ENCODE assay signal across 22 cellular contexts in the genomic region with DNA sequence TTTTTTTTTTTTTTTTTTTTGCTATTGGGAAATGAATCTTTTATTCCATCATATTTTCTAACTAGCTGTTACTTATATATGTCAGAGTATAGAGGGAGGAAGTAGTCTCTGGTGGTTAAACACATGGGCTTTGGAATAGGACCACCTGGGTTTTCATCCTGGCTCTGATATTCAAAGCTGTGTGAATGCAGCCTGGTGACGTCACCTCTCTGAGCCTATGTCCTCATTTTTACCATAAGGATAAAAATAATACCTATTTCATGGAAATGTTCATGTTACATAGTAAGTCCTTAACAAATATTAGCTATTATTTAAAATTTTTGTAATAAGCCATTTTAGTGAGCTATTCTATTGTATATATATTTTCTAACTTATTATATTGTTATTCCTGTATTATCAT. TPM values are rescaled to one million over a fixed set of nuclear protein-coding genes. Genes with fewer than 3 reads are reported as not detected.
A peak's percentile ranks its signal among the peaks of the same experiment; 100 is the strongest.
DNase-seq lines count a peak whose midpoint lies in the region; ATAC-seq, FAIRE-seq and TF ChIP-seq lines count a peak whose summit lies in the region.
"Had no signal": no experiment of that assay in that cellular context is flagged by ENCODE, and none has a peak within 500 bp of the region (broad histone marks: within the 10 kb centered on the region; RNA-seq: fewer than 3 reads in every experiment).

No MANE protein-coding gene starts in this region.

- FAIRE-seq in HepG2 (lab: Jason Lieb, UNC): no peak
- FAIRE-seq in GM12878 (lab: Jason Lieb, UNC): no peak
- FAIRE-seq in kidney (lab: Jason Lieb, UNC): peak; percentile 38
- FAIRE-seq: A549, GM19239 had no signal

- in situ Hi-C loops in HepG2 (cut with HindIII; ENCODE audit: extremely low pct_ligation_motif_present, low pct_unique_long_range_greater_than_20kb) (no loop called here), GM12878 (cut with MboI) (no loop called here)

- POLR2A ChIA-PET in HepG2 (lab: Yijun Ruan, JAX) (no interaction called here), GM12878 (lab: Charles Lee) (interaction anchor here (1.2 kb wide), 1 partner anchor 119 kb away, joined by 10 read pairs; no protein-coding TSS in a partner anchor)

- H3K4me1 Mint-ChIP-seq in activated T-cell treated with anti-CD3 and anti-CD28 coated beads, Interleukin-2, amount 50 U/mL, for 24 hours (ENCODE audit: low read depth): no peaks in the 10 kb centered on the region
- H3K4me1 Mint-ChIP-seq: CD14-positive monocyte; CD8-positive, alpha-beta memory T cell; GM23338; H9 had no signal

- H3K9me3 Mint-ChIP-seq in activated T-cell treated with anti-CD3 and anti-CD28 coated beads, Interleukin-2, amount 50 U/mL, for 24 hours: no peaks in the 10 kb centered on the region
- H3K9me3 Mint-ChIP-seq: CD4-positive, alpha-beta T cell; GM23338; H9 had no signal

- H4K20me1 ChIP-seq in HepG2 (ENCODE audit: insufficient read depth, low read length): no peaks in the 10 kb centered on the region
- no peaks in the 10 kb centered on the region for H4K20me1 ChIP-seq in GM12878 (ENCODE audit: control insufficient read depth, insufficient read depth)
- H4K20me1 ChIP-seq: BLaER1 treated with 17β-estradiol and CSF1 and Interleukin-3, amounts not matched to agents 10 nM and 100 nM had no signal

- TF ChIP-seq CTCF in HepG2 (CRISPR knock-in tag; IDR thresholded peaks at IDR 0.05) (no peak), right lobe of liver (IDR thresholded peaks at IDR 0.05) (no peak), GM12878 (IDR thresholded peaks at IDR 0.05 in 2 of 3, conservative IDR thresholded peaks at IDR 0.05 in 1 of 3; ENCODE audit: control insufficient read depth in 2 of 3, extremely low read depth in 1 of 3, insufficient read depth in 1 of 3, low read depth in 3 of 3, low read length in 3 of 3) (no peak), kidney (IDR thresholded peaks at IDR 0.05; ENCODE audit: borderline replicate concordance, extremely low read depth, insufficient read depth) (no peak)

- CTCF ChIA-PET in HepG2 (lab: Yijun Ruan, JAX; ENCODE audit: low intra/inter-chr PET ratio, low total read pairs): no interaction called here
- CTCF ChIA-PET in GM12878 (lab: Yijun Ruan, JAX): interaction anchor here (0.9 to 3.2 kb wide), 2 partner anchors 12 to 16 kb away, joined by 3 to 10 read pairs; no protein-coding TSS in a partner anchor

- intact Hi-C loops in HepG2 (cut with micrococcal nuclease; ENCODE audit: unreplicated experiment) (no loop called here), right lobe of liver (cut with DNase I) (no loop called here), GM12878 (cut with micrococcal nuclease; ENCODE audit: unreplicated experiment) (no loop called here), kidney (cut with DNase I) (no loop called here)

- H3K4me1 ChIP-seq in HepG2 (ENCODE audit: insufficient read depth, low read length): no peaks in the 10 kb centered on the region
- no peaks in the 10 kb centered on the region for H3K4me1 ChIP-seq in right lobe of liver
- H3K4me1 ChIP-seq in GM12878 (ENCODE audit: control insufficient read depth, insufficient read depth, low read length): no peaks in the 10 kb centered on the region
- H3K4me1 ChIP-seq in kidney (ENCODE audit: control insufficient read depth in 1 of 2, insufficient read depth in 1 of 2, low read depth in 1 of 2, low read length in 2 of 2): no peaks in the 10 kb centered on the region
- H3K4me1 ChIP-seq: BLaER1 treated with 17β-estradiol and CSF1 and Interleukin-3, amounts not matched to agents 10 nM and 100 nM had no signal

- no peaks in the 10 kb centered on the region for H3K36me3 Mint-ChIP-seq in activated T-cell treated with anti-CD3 and anti-CD28 coated beads, Interleukin-2, amount 50 U/mL, for 24 hours (ENCODE audit: low read depth)
- H3K36me3 Mint-ChIP-seq: CD14-positive monocyte; CD8-positive, alpha-beta memory T cell had no signal

- H3K27me3 ChIP-seq in HepG2 (ENCODE audit: control insufficient read depth in 1 of 2, insufficient read depth in 2 of 2, low read length in 2 of 2): peaks cover 0 to 5% of the 10 kb centered on the region in 2 experiments; a peak in 1 of 5 replicates
- no peaks in the 10 kb centered on the region for H3K27me3 ChIP-seq in right lobe of liver
- no peaks in the 10 kb centered on the region for H3K27me3 ChIP-seq in GM12878 (replicated peaks in 1 of 2; ENCODE audit: control insufficient read depth in 2 of 2, insufficient read depth in 2 of 2, low read length in 1 of 2)
- H3K27me3 ChIP-seq: BE2C; BLaER1 treated with 17β-estradiol and CSF1 and Interleukin-3, amounts not matched to agents 10 nM and 100 nM had no signal

- H3K79me2 ChIP-seq in HepG2 (ENCODE audit: insufficient read depth, low read length) (no peaks in the 10 kb centered on the region), GM12878 (ENCODE audit: control insufficient read depth, insufficient read depth, low read length) (no peaks in the 10 kb centered on the region)

- no peak for TF ChIP-seq EP300 in HepG2 (IDR thresholded peaks at IDR 0.05; ENCODE audit: low read depth in 2 of 2, low read length in 2 of 2)
- no peak for TF ChIP-seq EP300 in HepG2 (CRISPR knock-in tag; IDR thresholded peaks at IDR 0.05; ENCODE audit: borderline replicate concordance)
- no peak for TF ChIP-seq EP300 in GM12878 (IDR thresholded peaks at IDR 0.05; ENCODE audit: borderline replicate concordance in 1 of 2, control insufficient read depth in 1 of 2, low read depth in 2 of 2, low read length in 2 of 2)

- H3K36me3 ChIP-seq in HepG2 (replicated peaks in 1 of 2; ENCODE audit: control insufficient read depth in 1 of 2, insufficient read depth in 2 of 2, low read length in 2 of 2): no peaks in the 10 kb centered on the region
- H3K36me3 ChIP-seq in right lobe of liver: no peaks in the 10 kb centered on the region
- H3K36me3 ChIP-seq in GM12878 (ENCODE audit: control insufficient read depth in 2 of 2, insufficient read depth in 2 of 2, low read length in 1 of 2): no peaks in the 10 kb centered on the region
- no peaks in the 10 kb centered on the region for H3K36me3 ChIP-seq in kidney (ENCODE audit: control insufficient read depth in 1 of 2, insufficient read depth in 2 of 2, low read length in 2 of 2)
- H3K36me3 ChIP-seq: BE2C; BLaER1 treated with 17β-estradiol and CSF1 and Interleukin-3, amounts not matched to agents 10 nM and 100 nM had no signal

- H3K4me2 ChIP-seq in HepG2 (ENCODE audit: low read depth, low read length): no peak overlapping the region
- H3K4me2 ChIP-seq in GM12878 (ENCODE audit: control insufficient read depth, insufficient read depth): no peak overlapping the region
- H3K4me2 ChIP-seq: A549; BLaER1 treated with 17β-estradiol and CSF1 and Interleukin-3, amounts not matched to agents 10 nM and 100 nM; GM23338 had no signal

- ATAC-seq in HepG2 (no peak), right lobe of liver (no peak), GM12878 (no peak), HG03280 (IDR thresholded peaks at IDR 0.05; ENCODE audit: unreplicated experiment) (no peak)
- ATAC-seq: A549, GM23338, HCT116 had no signal

- 2% methylated on average over 1 of the region's 1 CpG for WGBS in HepG2 (ENCODE audit: low lambda C conversion rate)
- WGBS in right lobe of liver (ENCODE audit: insufficient coverage, low coverage, low lambda C conversion rate, missing lambda C conversion rate): 71% methylated on average over 1 of the region's 1 CpG
- 76% methylated on average over 1 of the region's 1 CpG for WGBS in GM12878 (ENCODE audit: insufficient coverage, insufficient replicate concordance, low lambda C conversion rate, missing lambda C conversion rate)

- no peak overlapping the region for H3K27ac Mint-ChIP-seq in activated T-cell treated with anti-CD3 and anti-CD28 coated beads, Interleukin-2, amount 50 U/mL, for 24 hours
- H3K27ac Mint-ChIP-seq: CD14-positive monocyte; CD4-positive, alpha-beta T cell; CD8-positive, alpha-beta memory T cell; GM23338; H9 had no signal

- peaks cover 3% of the 10 kb centered on the region for H3K27me3 Mint-ChIP-seq in activated T-cell treated with anti-CD3 and anti-CD28 coated beads, Interleukin-2, amount 50 U/mL, for 24 hours
- H3K27me3 Mint-ChIP-seq: CD4-positive, alpha-beta T cell had no signal

- no peak overlapping the region for H3K9ac ChIP-seq in HepG2 (ENCODE audit: insufficient read depth, low read depth, low read length)
- no peak overlapping the region for H3K9ac ChIP-seq in GM12878 (ENCODE audit: control insufficient read depth, insufficient read depth, low read length)
- H3K9ac ChIP-seq in kidney (ENCODE audit: low read length in 2 of 2): no peak overlapping the region
- H3K9ac ChIP-seq: BLaER1 treated with 17β-estradiol and CSF1 and Interleukin-3, amounts not matched to agents 10 nM and 100 nM had no signal

- no peak for TF ChIP-seq RAD21 in HepG2 (CRISPR knock-in tag; IDR thresholded peaks at IDR 0.05)
- TF ChIP-seq RAD21 in GM12878 (IDR thresholded peaks at IDR 0.05; ENCODE audit: insufficient read depth, low read depth, low read length): no peak

- no peak overlapping the region for H3K4me3 Mint-ChIP-seq in activated T-cell treated with anti-CD3 and anti-CD28 coated beads, Interleukin-2, amount 50 U/mL, for 24 hours
- H3K4me3 Mint-ChIP-seq: CD14-positive monocyte; CD4-positive, alpha-beta T cell; CD8-positive, alpha-beta memory T cell; GM23338; H9 had no signal

- H2AFZ ChIP-seq in HepG2 (ENCODE audit: low read length) (no peak overlapping the region), GM12878 (ENCODE audit: control insufficient read depth, low read depth, low read length) (no peak overlapping the region)
- H2AFZ ChIP-seq: GM23338 had no signal

- BruUV-seq in HepG2 (replicated peaks; lab: Mats Ljungman, UMichigan): no TSS peak
- no TSS peak for BruUV-seq in GM12878 (replicated peaks; lab: Mats Ljungman, UMichigan)

- no peak overlapping the region for H3K27ac ChIP-seq in HepG2 (ENCODE audit: extremely low read length, insufficient read depth, low read length)
- H3K27ac ChIP-seq in right lobe of liver: no peak overlapping the region
- no peak overlapping the region for H3K27ac ChIP-seq in GM12878 (ENCODE audit: control insufficient read depth, insufficient read depth)
- no peak overlapping the region for H3K27ac ChIP-seq in kidney (ENCODE audit: low read depth in 2 of 2, low read length in 2 of 2)
- H3K27ac ChIP-seq: 22Rv1; A549; BLaER1 treated with 17β-estradiol and CSF1 and Interleukin-3, amounts not matched to agents 10 nM and 100 nM had no signal

- SMC1A ChIA-PET in GM12878 (lab: Charles Lee; ENCODE audit: uncharacterized antibody, unreplicated experiment): interaction anchor here (0.8 to 1.7 kb wide), 5 partner anchors 9 to 99 kb away, joined by 3 to 9 read pairs (median 4); no protein-coding TSS in a partner anchor

- no peaks in the 10 kb centered on the region for H3K9me3 ChIP-seq in HepG2 (ENCODE audit: low read length)
- H3K9me3 ChIP-seq in right lobe of liver: no peaks in the 10 kb centered on the region
- no peaks in the 10 kb centered on the region for H3K9me3 ChIP-seq in GM12878 (replicated peaks; ENCODE audit: control insufficient read depth, insufficient read depth, low read length)
- H3K9me3 ChIP-seq in kidney (ENCODE audit: control insufficient read depth in 1 of 2, low read length in 2 of 2): no peaks in the 10 kb centered on the region
- H3K9me3 ChIP-seq: A549; BE2C; BLaER1 treated with 17β-estradiol and CSF1 and Interleukin-3, amounts not matched to agents 10 nM and 100 nM had no signal

- RAD21 ChIA-PET in GM12878 (lab: Charles Lee; ENCODE audit: unreplicated experiment): no interaction called here

- H3K4me3 ChIP-seq in HepG2 (replicated peaks in 1 of 3; ENCODE audit: insufficient read depth in 1 of 3, low read depth in 2 of 3, low read length in 3 of 3) (no peak overlapping the region), right lobe of liver (no peak overlapping the region), GM12878 (no peak overlapping the region), kidney (ENCODE audit: low read length in 2 of 2) (no peak overlapping the region)
- H3K4me3 ChIP-seq: A549; BLaER1 treated with 17β-estradiol and CSF1 and Interleukin-3, amounts not matched to agents 10 nM and 100 nM; GM23338 had no signal

- no peak for TF ChIP-seq POLR2A in HepG2 (IDR thresholded peaks at IDR 0.05; ENCODE audit: insufficient read depth in 1 of 2, low read depth in 2 of 2, low read length in 2 of 2)
- TF ChIP-seq POLR2A in right lobe of liver (IDR thresholded peaks at IDR 0.05): no peak
- TF ChIP-seq POLR2A in GM12878 (IDR thresholded peaks at IDR 0.05; ENCODE audit: low read depth, low read length): no peak

- DNase-seq in HepG2 (ENCODE audit: low spot score): no peak
- DNase-seq in right lobe of liver: no peak
- DNase-seq in GM12878 (ENCODE audit: low read depth, low spot score): no peak
- no peak for DNase-seq in kidney
- DNase-seq in activated T-cell treated with anti-CD3 and anti-CD28 coated beads, Interleukin-2, amount 50 U/mL, for 24 hours: no peak
- DNase-seq: ACHN; AML-193; BE2C; CD4-positive, alpha-beta T cell; CD8-positive, alpha-beta memory T cell; DMS53; DMS79 treated with DMSO at 0.1 percent for 48 hours; H9 had no signal

RNA-seq across cellular contexts. Expression of a gene that starts 58.8 kb away (rescaled TPM):
- total RNA-seq in HepG2 (2016; rRNA removed; fragmentation: Illumina TruSeq; extraction: Trizol): not detected in 2 replicates
- not detected in 2 replicates for total RNA-seq in HepG2 (2016; cell fraction: cytosol; rRNA removed; fragmentation: Illumina TruSeq; extraction: Trizol; ENCODE audit: low read depth)
- not detected in 2 replicates for total RNA-seq in HepG2 (2016; cell fraction: insoluble cytoplasmic fraction; rRNA removed; fragmentation: Illumina TruSeq; extraction: Trizol)
- total RNA-seq in HepG2 (2016; cell fraction: membrane; rRNA removed; fragmentation: Illumina TruSeq; extraction: Trizol): not detected in 2 replicates
- not detected in 2 replicates for total RNA-seq in HepG2 (2016; cell fraction: nucleus; rRNA removed; fragmentation: Illumina TruSeq; extraction: Trizol)
- not detected in 2 replicates for polyA plus RNA-seq in HepG2 (2011; rRNA removed)
- not detected in 2 replicates for polyA plus RNA-seq in HepG2 (2011; cell fraction: cytosol; rRNA removed)
- polyA plus RNA-seq in HepG2 (2011; cell fraction: nucleus; rRNA removed): not detected in 2 replicates
- not detected in 2 replicates for polyA plus RNA-seq in HepG2 (2012)
- not detected in 2 replicates for polyA plus RNA-seq in HepG2 (2016; cell fraction: cytosol; fragmentation: Illumina TruSeq; extraction: Trizol; ENCODE audit: low read depth)
- polyA plus RNA-seq in HepG2 (2016; cell fraction: insoluble cytoplasmic fraction; fragmentation: Illumina TruSeq; extraction: Trizol; ENCODE audit: low read depth): not detected in 2 replicates
- polyA plus RNA-seq in HepG2 (2016; cell fraction: membrane; fragmentation: Illumina TruSeq; extraction: Trizol; ENCODE audit: low read depth): not detected in 2 replicates
- polyA plus RNA-seq in HepG2 (2016; cell fraction: nucleus; fragmentation: Illumina TruSeq; extraction: Trizol; ENCODE audit: insufficient read depth, low read depth): not detected in 2 replicates
- 0.40 TPM in 1 of 2 replicates, not detected in the other for polyA minus RNA-seq in HepG2 (2011; rRNA and poly(A)+ RNA removed; ENCODE audit: low replicate concordance)
- not detected in 2 replicates for polyA minus RNA-seq in HepG2 (2011; cell fraction: cytosol; rRNA and poly(A)+ RNA removed)
- polyA minus RNA-seq in HepG2 (2011; cell fraction: nucleus; rRNA and poly(A)+ RNA removed): not detected in 2 replicates
- 1 to 10 TPM; 1.5 to 5.0 (median 2.2) TPM for total RNA-seq in right lobe of liver
- total RNA-seq in GM12878 (2013; cell fraction: nucleolus; rRNA removed): 10.6 and 14.4 TPM in 2 replicates
- total RNA-seq in GM12878 (2014; rRNA removed): 8.0 and 8.5 TPM in 2 replicates
- total RNA-seq in GM12878 (2014; rRNA removed; fragmentation: Illumina TruSeq; extraction: Trizol): 3.1 and 3.9 TPM in 2 replicates
- 40.5 and 40.6 TPM in 2 replicates for total RNA-seq in GM12878 (2021)
- polyA plus RNA-seq in GM12878 (2011; ENCODE audit: low read depth): 4.9 TPM
- 4.7 and 6.8 TPM in 2 replicates for polyA plus RNA-seq in GM12878 (2011; rRNA removed)
- polyA plus RNA-seq in GM12878 (2011; cell fraction: cytosol; rRNA removed): 9.0 and 15.7 TPM in 2 replicates
- polyA plus RNA-seq in GM12878 (2011; cell fraction: nucleus; rRNA removed): 32.9 and 42.5 TPM in 2 replicates
- polyA plus RNA-seq in GM12878 (2012): 11.0 and 15.1 TPM in 2 replicates
- polyA plus RNA-seq in GM12878 (2014; fragmentation: Illumina TruSeq; extraction: Trizol): 6.5 and 14.9 TPM in 2 replicates
- polyA plus RNA-seq in GM12878 (2014; fragmentation: Nextera tagmentation; extraction: Ambion mirVana): 1 to 10 TPM; 2.6 to 6.2 TPM
- 16.5 and 21.9 TPM in 2 replicates for polyA plus RNA-seq in GM12878 (2014; rRNA removed)
- polyA plus RNA-seq in GM12878 (2016; fragmentation: Nextera tagmentation; extraction: Ambion mirVana): 10 to 100 TPM in 1 of 2 experiments, 1 to 10 TPM in 1; 7.3 to 23.8 TPM
- 4.6 and 11.5 TPM in 2 replicates for polyA minus RNA-seq in GM12878 (2011; rRNA and poly(A)+ RNA removed)
- polyA minus RNA-seq in GM12878 (2011; cell fraction: cytosol; rRNA and poly(A)+ RNA removed): 18.1 and 22.3 TPM in 2 replicates
- 8.6 and 14.6 TPM in 2 replicates for polyA minus RNA-seq in GM12878 (2011; cell fraction: nucleus; rRNA and poly(A)+ RNA removed)
- 5.9 TPM for total RNA-seq in kidney
- 4.7 TPM for polyA plus RNA-seq in kidney (ENCODE audit: insufficient read depth, low read depth, low replicate concordance)
- total RNA-seq: G401 had no signal
